22 cellular contexts compared by ENCODE assay signal in the genomic region with DNA sequence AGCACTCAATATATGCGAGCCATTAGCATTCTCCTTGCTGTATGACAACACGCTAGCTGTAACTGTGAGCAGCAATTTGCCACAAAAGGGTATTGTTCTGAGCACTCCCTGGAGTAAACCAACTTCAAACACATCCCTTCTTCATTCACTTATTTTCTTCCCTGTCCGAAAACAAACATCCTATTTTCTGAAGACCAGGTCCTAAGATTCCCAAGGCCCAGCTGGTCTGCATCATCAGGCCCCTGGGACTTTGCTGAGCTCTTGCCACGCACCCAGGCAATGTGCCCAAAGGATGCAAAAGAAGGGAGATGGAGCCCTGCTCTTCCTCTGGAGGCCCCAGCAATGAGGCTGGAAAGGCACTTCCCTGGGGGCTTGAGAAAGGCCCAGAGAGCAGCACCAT.
A peak's percentile ranks its signal among the peaks of the same experiment; 100 is the strongest.
DNase-seq lines count a peak whose midpoint lies in the region; ATAC-seq lines count a peak whose summit lies in the region.
"Had no signal": no experiment of that assay in that cellular context is flagged by ENCODE, and none has a peak within 500 bp of the region (broad histone marks: within the 10 kb centered on the region; RNA-seq: fewer than 3 reads in every experiment).

No MANE protein-coding gene starts in this region.

- peaks cover 44% of the 10 kb centered on the region for H3K4me1 Mint-ChIP-seq in activated CD4-positive, alpha-beta T cell treated with anti-CD3 and anti-CD28 coated beads, Interleukin-2, amount 10 ng/mL, durations not matched to agents 24 days and 14 days
- H3K4me1 Mint-ChIP-seq in effector memory CD8-positive, alpha-beta T cell (ENCODE audit: low read depth in 2 of 2) = peaks cover 59 to 67% of the 10 kb centered on the region in 2 donors
- H3K4me1 Mint-ChIP-seq in natural killer cell treated with Interleukin-12 subunit alpha and Interleukin-12 subunit beta and Interleukin-15 and Interleukin-18, amount 100 ng/mL, for 72 hours (ENCODE audit: low read depth in 2 of 2) = peaks cover 70 to 76% of the 10 kb centered on the region in 2 donors

- H3K4me3 Mint-ChIP-seq in activated CD4-positive, alpha-beta T cell treated with anti-CD3 and anti-CD28 coated beads, Interleukin-2, amount 10 ng/mL, durations not matched to agents 24 days and 14 days = no peak overlapping the region
- H3K4me3 Mint-ChIP-seq in effector memory CD8-positive, alpha-beta T cell = no peak overlapping the region
- no peak overlapping the region for H3K4me3 Mint-ChIP-seq in natural killer cell treated with Interleukin-12 subunit alpha and Interleukin-12 subunit beta and Interleukin-15 and Interleukin-18, amount 100 ng/mL, for 72 hours
- H3K4me3 Mint-ChIP-seq: activated naive CD4-positive, alpha-beta T cell treated with anti-CD3 and anti-CD28 coated beads, Interleukin-2, amount 10 ng/mL, durations not matched to agents 7 days and 5 days; dendritic cell treated with granulocyte-macrophage colony-stimulating factor and Interleukin-4, amounts not matched to agents 40 ng/mL and 50 ng/mL, for 4 days; H9; stimulated activated naive CD8-positive, alpha-beta T cell treated with anti-CD3 and anti-CD28 coated beads, Interleukin-15, amount 100 ng/mL, for 72 hours had no signal

- intact Hi-C loops in activated CD4-positive, alpha-beta T cell treated with anti-CD3 and anti-CD28 coated beads, Interleukin-2, amount 10 ng/mL, durations not matched to agents 24 days and 14 days (cut with micrococcal nuclease) = no loop called here
- intact Hi-C loops in cardiac septum (cut with DNase I) = no loop called here

- peaks cover 53% of the 10 kb centered on the region for H3K36me3 Mint-ChIP-seq in activated CD4-positive, alpha-beta T cell treated with anti-CD3 and anti-CD28 coated beads, Interleukin-2, amount 10 ng/mL, durations not matched to agents 24 days and 14 days (ENCODE audit: low read depth)
- peaks cover 30% of the 10 kb centered on the region for H3K36me3 Mint-ChIP-seq in effector memory CD8-positive, alpha-beta T cell (ENCODE audit: insufficient read depth)
- peaks cover 15% of the 10 kb centered on the region for H3K36me3 Mint-ChIP-seq in natural killer cell treated with Interleukin-12 subunit alpha and Interleukin-12 subunit beta and Interleukin-15 and Interleukin-18, amount 100 ng/mL, for 72 hours

- no peaks in the 10 kb centered on the region for H3K27me3 Mint-ChIP-seq in activated CD4-positive, alpha-beta T cell treated with anti-CD3 and anti-CD28 coated beads, Interleukin-2, amount 10 ng/mL, durations not matched to agents 24 days and 14 days
- H3K27me3 Mint-ChIP-seq in effector memory CD8-positive, alpha-beta T cell = no peaks in the 10 kb centered on the region
- H3K27me3 Mint-ChIP-seq in natural killer cell treated with Interleukin-12 subunit alpha and Interleukin-12 subunit beta and Interleukin-15 and Interleukin-18, amount 100 ng/mL, for 72 hours = no peaks in the 10 kb centered on the region
- H3K27me3 Mint-ChIP-seq: dendritic cell treated with granulocyte-macrophage colony-stimulating factor and Interleukin-4, amounts not matched to agents 40 ng/mL and 50 ng/mL, for 4 days; stimulated activated naive CD8-positive, alpha-beta T cell treated with anti-CD3 and anti-CD28 coated beads, Interleukin-15, amount 100 ng/mL, for 72 hours had no signal

- H3K27ac Mint-ChIP-seq in activated CD4-positive, alpha-beta T cell treated with anti-CD3 and anti-CD28 coated beads, Interleukin-2, amount 10 ng/mL, durations not matched to agents 24 days and 14 days = peak overlapping the region; percentile 32
- H3K27ac Mint-ChIP-seq in effector memory CD8-positive, alpha-beta T cell = peak overlapping the region; percentile 67 to 68
- peak overlapping the region; percentile 51 to 100 for H3K27ac Mint-ChIP-seq in natural killer cell treated with Interleukin-12 subunit alpha and Interleukin-12 subunit beta and Interleukin-15 and Interleukin-18, amount 100 ng/mL, for 72 hours
- H3K27ac Mint-ChIP-seq: activated naive CD4-positive, alpha-beta T cell treated with anti-CD3 and anti-CD28 coated beads, Interleukin-2, amount 10 ng/mL, durations not matched to agents 7 days and 5 days; dendritic cell treated with granulocyte-macrophage colony-stimulating factor and Interleukin-4, amounts not matched to agents 40 ng/mL and 50 ng/mL, for 4 days; H9 had no signal

- no peak for DNase-seq in activated CD4-positive, alpha-beta T cell treated with anti-CD3 and anti-CD28 coated beads, Interleukin-2, amount 10 ng/mL, durations not matched to agents 24 days and 14 days
- DNase-seq in activated CD4-positive, alpha-beta T cell treated with anti-CD3 and anti-CD28 coated beads, Interleukin-2, amount 50 U/mL, for 1 hour = no peak
- no peak for DNase-seq in effector memory CD8-positive, alpha-beta T cell
- peak; percentile 20 for DNase-seq in natural killer cell treated with Interleukin-12 subunit alpha and Interleukin-12 subunit beta and Interleukin-15 and Interleukin-18, amount 100 ng/mL, for 72 hours (ENCODE audit: low spot score)
- DNase-seq in DMS79 (lab: John Stamatoyannopoulos, UW) (no peak), cardiac septum (ENCODE audit: low spot score) (no peak)
- DNase-seq: 8988T; activated CD4-positive, alpha-beta T cell treated with anti-CD3 and anti-CD28 coated beads for 48 hours; activated naive CD4-positive, alpha-beta T cell treated with anti-CD3 and anti-CD28 coated beads, Interleukin-2, amount 10 ng/mL, durations not matched to agents 7 days and 5 days; GDM1; H9; NCI-H1417 treated with DMSO at 0.1 percent for 48 hours; NCI-H2171 treated with DMSO at 0.1 percent for 48 hours; stimulated activated CD4-positive, alpha-beta T cell treated with anti-CD3 and anti-CD28 coated beads, Interleukin-2, amount 100 ng/mL, for 24 hours; stimulated activated naive CD8-positive, alpha-beta T cell treated with anti-CD3 and anti-CD28 coated beads, Interleukin-15, amount 100 ng/mL, for 72 hours; uterus had no signal

- no peak for ATAC-seq in effector memory CD8-positive, alpha-beta T cell (replicated peaks)
- ATAC-seq in natural killer cell treated with Interleukin-12 subunit alpha and Interleukin-12 subunit beta and Interleukin-15 and Interleukin-18, amount 100 ng/mL, for 72 hours = no peak
- ATAC-seq in GM18519 (IDR thresholded peaks at IDR 0.05; ENCODE audit: low FRiP score, unreplicated experiment) = no peak
- ATAC-seq: GM12878; Right ventricle myocardium inferior; stimulated activated naive CD8-positive, alpha-beta T cell treated with anti-CD3 and anti-CD28 coated beads, Interleukin-15, amount 100 ng/mL, for 72 hours had no signal

- H3K27ac ChIP-seq in temporal lobe (ENCODE audit: low read depth, low read length) = peak overlapping the region; percentile 85
- H3K27ac ChIP-seq: epithelial cell of prostate, uterus had no signal

- H3K9me3 Mint-ChIP-seq in activated CD4-positive, alpha-beta T cell treated with anti-CD3 and anti-CD28 coated beads, Interleukin-2, amount 10 ng/mL, durations not matched to agents 24 days and 14 days = no peaks in the 10 kb centered on the region
- H3K9me3 Mint-ChIP-seq in effector memory CD8-positive, alpha-beta T cell = no peaks in the 10 kb centered on the region
- H3K9me3 Mint-ChIP-seq in natural killer cell treated with Interleukin-12 subunit alpha and Interleukin-12 subunit beta and Interleukin-15 and Interleukin-18, amount 100 ng/mL, for 72 hours = no peaks in the 10 kb centered on the region
- H3K9me3 Mint-ChIP-seq: activated naive CD4-positive, alpha-beta T cell treated with anti-CD3 and anti-CD28 coated beads, Interleukin-2, amount 10 ng/mL, durations not matched to agents 7 days and 5 days; dendritic cell treated with granulocyte-macrophage colony-stimulating factor and Interleukin-4, amounts not matched to agents 40 ng/mL and 50 ng/mL, for 4 days; H9; stimulated activated naive CD8-positive, alpha-beta T cell treated with anti-CD3 and anti-CD28 coated beads, Interleukin-15, amount 100 ng/mL, for 72 hours had no signal
